In the genomic region with DNA sequence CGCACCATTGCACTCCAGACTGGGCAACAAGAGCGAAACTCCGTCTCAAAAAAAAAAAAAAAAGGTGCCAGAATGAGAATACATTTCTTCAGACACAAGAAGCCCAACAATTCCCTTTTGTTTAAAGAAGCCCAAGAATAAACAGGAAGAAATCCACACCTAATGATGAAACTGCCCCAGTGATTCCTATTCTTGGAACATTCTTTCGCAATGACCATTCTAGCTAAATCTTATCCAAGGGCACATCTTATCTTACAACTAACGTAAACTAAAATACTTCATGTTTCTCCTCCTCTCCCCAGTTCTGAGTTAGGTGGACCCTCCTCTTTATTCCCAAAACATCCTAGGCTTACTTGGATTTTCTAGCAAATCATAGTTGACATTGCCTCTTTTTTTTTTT, we compare ENCODE assay signal across 17 cellular contexts. TPM values are rescaled to one million over a fixed set of nuclear protein-coding genes. Genes with fewer than 3 reads are reported as not detected.
DNase-seq lines count a peak whose midpoint lies in the region; FAIRE-seq and TF ChIP-seq lines count a peak whose summit lies in the region.
"Had no signal": no experiment of that assay in that cellular context is flagged by ENCODE, and none has a peak within 500 bp of the region (broad histone marks: within the 10 kb centered on the region; RNA-seq: fewer than 3 reads in every experiment).

No MANE protein-coding gene starts in this region.

- TF ChIP-seq CTCF in fibroblast of pulmonary artery (IDR thresholded peaks at IDR 0.05; ENCODE audit: low read length, missing control alignments) = no peak
- TF ChIP-seq CTCF in nephron progenitor cell (IDR thresholded peaks at IDR 0.05) = no peak

- in situ Hi-C loops in GM23248 (cut with MboI) = no loop called here

- no peaks in the 10 kb centered on the region for H3K36me3 ChIP-seq in GM23248 (ENCODE audit: low read depth)
- no peaks in the 10 kb centered on the region for H3K36me3 ChIP-seq in adipocyte (ENCODE audit: control insufficient read depth, insufficient read depth, low read length, severe bottlenecking)
- no peaks in the 10 kb centered on the region for H3K36me3 ChIP-seq in small intestine (ENCODE audit: control insufficient read depth in 2 of 2, insufficient read depth in 2 of 2, low read length in 2 of 2)

- WGBS in GM23248 (ENCODE audit: low coverage in 1 of 2, low lambda C conversion rate in 2 of 2, missing lambda C conversion rate in 2 of 2), 2 experiments = 71 to 76% methylated on average over 5 of the region's 5 CpGs
- WGBS in small intestine, 3 donors = 77 to 84% (median 78%) methylated on average over 5 of the region's 5 CpGs

- H3K4me2 ChIP-seq in GM23248 (ENCODE audit: unreplicated experiment) = no peak overlapping the region

- H3K9me3 Mint-ChIP-seq in nephron progenitor cell = peaks cover 24% of the 10 kb centered on the region

- DNase-seq in GM23248 = peak; percentile 76
- DNase-seq in adipocyte (ENCODE audit: low read depth) = peak; percentile 73
- peak; percentile 83 for DNase-seq in fibroblast of pulmonary artery (ENCODE audit: low read depth)
- DNase-seq in small intestine = peak; percentile 25
- no peak for DNase-seq in nephron progenitor cell
- DNase-seq in activated CD4-positive, CD25-positive, alpha-beta regulatory T cell (lab: John Stamatoyannopoulos, UW) = no peak
- no peak for DNase-seq in activated T-cell treated with anti-CD3 and anti-CD28 coated beads for 4 hours
- DNase-seq: activated B cell treated with CpG ODN at 0.5 μM for 24 hours; activated CD8-positive, alpha-beta memory T cell treated with anti-CD3 and anti-CD28 coated beads, Interleukin-2, amount 10 ng/mL, durations not matched to agents 7 days and 5 days; activated gamma-delta T cell treated with Interleukin-2 at 50 U/mL for 16 hours; CD4-positive, CD25-positive, alpha-beta regulatory T cell; DMS79 treated with DMSO at 0.1 percent for 48 hours; foreskin melanocyte; NCI-H2081 treated with DMSO at 0.1 percent for 48 hours; stimulated activated CD4-positive, alpha-beta T cell treated with anti-CD3 and anti-CD28 coated beads, Interleukin-2, amount 100 ng/mL, for 24 hours had no signal

- H3K4me1 Mint-ChIP-seq in nephron progenitor cell = peaks cover 5% of the 10 kb centered on the region
- H3K4me1 Mint-ChIP-seq: activated B cell treated with CpG ODN at 0.5 μM for 24 hours; activated CD8-positive, alpha-beta memory T cell treated with anti-CD3 and anti-CD28 coated beads, Interleukin-2, amount 10 ng/mL, durations not matched to agents 7 days and 5 days; CD4-positive, CD25-positive, alpha-beta regulatory T cell had no signal

- H4K20me1 ChIP-seq in GM23248 (ENCODE audit: insufficient read depth) = no peaks in the 10 kb centered on the region

- no peaks in the 10 kb centered on the region for H3K9me2 ChIP-seq in GM23248 (ENCODE audit: insufficient read depth)

- no peak overlapping the region for H3K4me3 ChIP-seq in GM23248
- peak overlapping the region; percentile 4 for H3K4me3 ChIP-seq in adipocyte (ENCODE audit: low read length)
- H3K4me3 ChIP-seq in fibroblast of pulmonary artery (replicated peaks; ENCODE audit: low read depth, low read length) = no peak overlapping the region
- H3K4me3 ChIP-seq in small intestine (ENCODE audit: low read depth in 1 of 2, low read length in 2 of 2) = no peak overlapping the region

- H3K79me2 ChIP-seq in GM23248 (ENCODE audit: insufficient read depth) = no peaks in the 10 kb centered on the region

- H3K9ac ChIP-seq in GM23248 (no peak overlapping the region), adipocyte (ENCODE audit: low read length) (no peak overlapping the region)

- H3K27me3 ChIP-seq in GM23248 (replicated peaks; ENCODE audit: insufficient read depth) = no peaks in the 10 kb centered on the region
- H3K27me3 ChIP-seq in adipocyte (replicated peaks; ENCODE audit: control insufficient read depth, insufficient read depth, low read length) = no peaks in the 10 kb centered on the region
- H3K27me3 ChIP-seq in small intestine (ENCODE audit: control insufficient read depth in 2 of 2, insufficient read depth in 2 of 2, low read length in 2 of 2) = peaks cover 0 to 2% of the 10 kb centered on the region in 2 donors

- H3K4me3 Mint-ChIP-seq in nephron progenitor cell = no peak overlapping the region
- H3K4me3 Mint-ChIP-seq: activated B cell treated with CpG ODN at 0.5 μM for 24 hours; activated CD8-positive, alpha-beta memory T cell treated with anti-CD3 and anti-CD28 coated beads, Interleukin-2, amount 10 ng/mL, durations not matched to agents 7 days and 5 days; CD4-positive, CD25-positive, alpha-beta regulatory T cell had no signal

- H3K9me3 ChIP-seq in GM23248 (ENCODE audit: low read depth) (no peaks in the 10 kb centered on the region), adipocyte (ENCODE audit: control insufficient read depth, low read length) (peaks cover 5% of the 10 kb centered on the region), small intestine (ENCODE audit: control insufficient read depth, low read depth) (no peaks in the 10 kb centered on the region)

- H3K27ac ChIP-seq in GM23248 (0 out of 2 replicates have a peak overlapping the region, but pooled peaks have one; percentile 13), small intestine (ENCODE audit: low read depth in 1 of 2, low read length in 1 of 2) (no peak overlapping the region)

- no peaks in the 10 kb centered on the region for H3K36me3 Mint-ChIP-seq in nephron progenitor cell (ENCODE audit: low read depth)
- H3K36me3 Mint-ChIP-seq: activated CD8-positive, alpha-beta memory T cell treated with anti-CD3 and anti-CD28 coated beads, Interleukin-2, amount 10 ng/mL, durations not matched to agents 7 days and 5 days; CD4-positive, CD25-positive, alpha-beta regulatory T cell had no signal

- no peak overlapping the region for H3K27ac Mint-ChIP-seq in nephron progenitor cell
- H3K27ac Mint-ChIP-seq: activated B cell treated with CpG ODN at 0.5 μM for 24 hours; activated CD8-positive, alpha-beta memory T cell treated with anti-CD3 and anti-CD28 coated beads, Interleukin-2, amount 10 ng/mL, durations not matched to agents 7 days and 5 days; CD4-positive, CD25-positive, alpha-beta regulatory T cell had no signal

- H3K4me1 ChIP-seq in GM23248 (ENCODE audit: insufficient read depth) (peaks cover 47% of the 10 kb centered on the region), adipocyte (ENCODE audit: control insufficient read depth, insufficient read depth, low read length) (peaks cover 36% of the 10 kb centered on the region), small intestine (ENCODE audit: control insufficient read depth in 2 of 2, insufficient read depth in 1 of 2, low read depth in 1 of 2, low read length in 1 of 2) (peaks cover 0 to 4% of the 10 kb centered on the region in 2 donors)

- peaks cover 30% of the 10 kb centered on the region for H3K27me3 Mint-ChIP-seq in nephron progenitor cell (ENCODE audit: low read depth, poor library complexity)

- H2AFZ ChIP-seq in GM23248 = no peak overlapping the region

- FAIRE-seq in small intestine (lab: Jason Lieb, UNC) = no peak
- FAIRE-seq: RCC 7860 had no signal

- H3F3A ChIP-seq in GM23248 (ENCODE audit: insufficient read depth) = peaks cover 43% of the 10 kb centered on the region

RNA-seq across cellular contexts. Expression of gene OTUD3, which starts 18.4 kb away (rescaled TPM):
- 3.2 and 4.8 TPM in 2 replicates for total RNA-seq in GM23248 (2014; rRNA removed; shearing (Covaris generic))
- polyA plus RNA-seq in GM23248 (2016; fragmentation: Nextera tagmentation; extraction: Ambion mirVana) = 1.7 and 1.8 TPM in 2 replicates
- polyA plus RNA-seq in small intestine = 1 to 10 TPM; 2.2 to 3.4 (median 2.7) TPM

RNA-seq across cellular contexts. Expression of gene RNF186, which starts 48.7 kb away (rescaled TPM):
- total RNA-seq in GM23248 (2014; rRNA removed; shearing (Covaris generic)) = not detected in 2 replicates
- not detected in 2 replicates for polyA plus RNA-seq in GM23248 (2016; fragmentation: Nextera tagmentation; extraction: Ambion mirVana)
- polyA plus RNA-seq in small intestine = 100 to 1,000 TPM in 2 of 3 donors, 10 to 100 TPM in 1; 47.0 to 257 (median 162) TPM
- total RNA-seq: activated B cell treated with CpG ODN at 0.5 μM for 24 hours; activated CD8-positive, alpha-beta memory T cell treated with anti-CD3 and anti-CD28 coated beads, Interleukin-2, amount 10 ng/mL, durations not matched to agents 7 days and 5 days; CD4-positive, CD25-positive, alpha-beta regulatory T cell had no signal
- polyA plus RNA-seq: CD4-positive, CD25-positive, alpha-beta regulatory T cell; neural cell had no signal

RNA-seq across cellular contexts. Expression of gene PLA2G2E, which starts 59.6 kb away (rescaled TPM):
- not detected in 2 replicates for total RNA-seq in GM23248 (2014; rRNA removed; shearing (Covaris generic))
- not detected in 2 replicates for polyA plus RNA-seq in GM23248 (2016; fragmentation: Nextera tagmentation; extraction: Ambion mirVana)
- polyA plus RNA-seq in small intestine = not detected
- total RNA-seq: activated B cell treated with CpG ODN at 0.5 μM for 24 hours; activated CD8-positive, alpha-beta memory T cell treated with anti-CD3 and anti-CD28 coated beads, Interleukin-2, amount 10 ng/mL, durations not matched to agents 7 days and 5 days; CD4-positive, CD25-positive, alpha-beta regulatory T cell had no signal
- polyA plus RNA-seq: CD4-positive, CD25-positive, alpha-beta regulatory T cell; neural cell had no signal

Comparison
In these comparisons a context has a peak if more than half of its experiments do, and no peak if none do; other contexts are left out.
1. DNase-seq: peak in GM23248 (single experiment), adipocyte (single experiment), fibroblast of pulmonary artery (single experiment) and small intestine (single experiment); none in nephron progenitor cell (single experiment), activated CD4-positive, CD25-positive, alpha-beta regulatory T cell (0 of 4) and activated T-cell treated with anti-CD3 and anti-CD28 coated beads for 4 hours (single experiment).
2. RNA of gene RNF186, which starts 48.7 kb away (polyA plus RNA-seq): 47.0 to 257 TPM in small intestine; not detected in GM23248; every median in the first group is over 10 times any median in the second.